Comparison of ENCODE assay signal across 8 cellular contexts in the genomic region with DNA sequence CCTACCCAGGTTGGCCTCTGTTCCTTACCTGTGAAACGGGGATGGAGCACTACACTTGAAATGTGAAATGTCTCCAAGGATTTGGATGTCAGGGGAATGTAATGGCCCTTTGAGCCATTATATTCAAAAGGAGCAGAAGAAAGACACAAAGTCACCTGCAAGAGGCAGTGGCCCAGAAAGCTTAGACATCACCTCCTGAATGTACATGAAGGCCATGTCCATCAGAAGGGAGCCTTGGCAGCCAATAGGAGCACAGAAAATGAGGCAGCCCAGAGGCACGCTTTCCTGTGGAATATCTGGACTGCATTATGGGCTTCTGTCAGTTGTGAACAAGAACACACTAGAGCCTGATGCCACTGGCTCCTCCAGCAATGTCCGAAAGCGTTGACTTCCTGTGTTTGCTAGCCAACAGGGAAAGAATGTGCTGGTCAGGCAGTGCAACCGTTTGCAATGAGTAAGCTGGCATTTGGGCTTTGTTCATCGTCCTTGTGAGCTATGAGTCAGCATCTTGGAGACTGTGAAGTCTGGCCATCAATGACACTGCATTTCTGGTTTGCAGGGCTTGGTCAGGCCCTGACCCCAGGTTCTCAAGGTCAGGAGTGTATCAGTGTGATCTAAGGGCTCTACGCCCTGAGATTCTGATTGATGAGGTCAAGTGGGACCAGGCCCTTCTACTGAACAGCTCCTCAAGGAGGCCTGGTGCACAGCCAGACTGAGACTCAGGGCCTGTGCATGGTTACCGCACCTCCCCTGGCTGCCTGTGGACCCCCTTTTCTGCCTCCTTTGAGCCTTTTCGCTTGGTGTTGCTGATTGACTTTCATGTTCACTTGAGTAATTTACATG.
DNase-seq lines count a peak whose midpoint lies in the region; ATAC-seq and TF ChIP-seq lines count a peak whose summit lies in the region.

No MANE protein-coding gene starts in this region.

- H3K27ac ChIP-seq in foreskin keratinocyte, result no peak overlapping the region

- H3K4me1 ChIP-seq in foreskin keratinocyte, result no peaks in the 10 kb centered on the region

- in situ Hi-C loops in SK-MEL-5 (cut with HindIII; ENCODE audit: low pct_unique_long_range_greater_than_20kb, low sequenced_read_pairs), result no loop called here

- DNase-seq in EL (peak; percentile 98), SK-MEL-5 (ENCODE audit: low read depth, low spot score) (peak; percentile 50), foreskin keratinocyte (peak; percentile 68 to 84), putamen (ENCODE audit: low spot score) (peak; percentile 28), SHP77 (lab: John Stamatoyannopoulos, UW) (no peak), NCI-H2029 treated with DMSO at 0.1 percent for 48 hours (lab: John Stamatoyannopoulos, UW) (no peak)

- TF ChIP-seq CTCF in foreskin keratinocyte (conservative IDR thresholded peaks at IDR 0.05), result no peak

- peaks cover 3% of the 10 kb centered on the region for H3K27me3 ChIP-seq in foreskin keratinocyte

- ATAC-seq in foreskin keratinocyte (peak; percentile 63), HG03039 (IDR thresholded peaks at IDR 0.05; ENCODE audit: unreplicated experiment) (no peak), GM18858 (IDR thresholded peaks at IDR 0.05; ENCODE audit: unreplicated experiment) (no peak)

Comparison
In these comparisons a context has a peak if more than half of its experiments do, and no peak if none do; other contexts are left out.
1. DNase-seq: peak in EL (single experiment), SK-MEL-5 (single experiment), foreskin keratinocyte (2 of 2) and putamen (single experiment); none in SHP77 (0 of 2) and NCI-H2029 treated with DMSO at 0.1 percent for 48 hours (single experiment).